In the genomic region with DNA sequence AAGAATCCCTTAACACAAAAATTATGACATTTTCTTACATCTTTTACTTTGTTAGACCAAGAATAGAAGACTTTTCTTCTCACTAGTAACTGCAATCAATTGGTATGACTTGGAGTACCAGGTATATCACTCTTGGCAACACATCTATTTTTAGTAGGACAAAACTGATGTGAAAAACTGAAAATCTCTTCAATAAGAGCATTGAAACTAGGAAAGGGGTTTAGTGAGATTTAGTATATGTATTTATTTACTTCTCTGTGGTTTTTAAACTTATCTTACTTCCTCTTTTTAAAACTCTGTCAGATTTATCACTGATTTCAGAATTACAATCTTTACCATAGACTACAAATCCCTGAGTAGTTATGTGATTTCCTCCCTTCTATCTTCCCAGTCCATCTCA, we compare ENCODE assay signal across 20 cellular contexts.
DNase-seq lines count a peak whose midpoint lies in the region; ATAC-seq and TF ChIP-seq lines count a peak whose summit lies in the region.
"Had no signal": no experiment of that assay in that cellular context is flagged by ENCODE, and none has a peak within 500 bp of the region (broad histone marks: within the 10 kb centered on the region; RNA-seq: fewer than 3 reads in every experiment).

No MANE protein-coding gene starts in this region.

- H3K4me2 ChIP-seq in OCI-LY3 (ENCODE audit: low read length): peak overlapping the region; percentile 34; the same call in 1 of the 2 replicates

- DNase-seq in activated CD4-positive, alpha-beta T cell treated with anti-CD3 and anti-CD28 coated beads, Interleukin-2, amount 50 U/mL, for 1 hour: no peak
- DNase-seq in sigmoid colon: no peak
- DNase-seq in activated T-cell treated with anti-CD3 and anti-CD28 coated beads, Interleukin-2, amount 50 U/mL, for 4 hours: no peak
- DNase-seq: activated CD4-positive, alpha-beta T cell treated with anti-CD3 and anti-CD28 coated beads, Interleukin-2, amount 10 ng/mL, durations not matched to agents 7 days and 5 days; activated naive CD4-positive, alpha-beta T cell; central memory CD4-positive, alpha-beta T cell; DND-41; glutamatergic neuron; GOT3; mucosa of descending colon; NCI-H2081; NCI-H526; Right ventricle myocardium superior; stimulated activated CD4-positive, alpha-beta T cell treated with anti-CD3 and anti-CD28 coated beads, Interleukin-12 subunit alpha, Interleukin-12 subunit beta, amount 100 ng/mL, for 4 hours; T-cell had no signal

- no peak for TF ChIP-seq CTCF in OCI-LY3 (IDR thresholded peaks at IDR 0.05; ENCODE audit: low read depth, low read length)
- TF ChIP-seq CTCF in sigmoid colon (IDR thresholded peaks at IDR 0.05): no peak

- H3K4me1 Mint-ChIP-seq in activated T-cell treated with anti-CD3 and anti-CD28 coated beads, Interleukin-2, amount 50 U/mL, for 4 hours (ENCODE audit: low read depth): no peaks in the 10 kb centered on the region
- H3K4me1 Mint-ChIP-seq: activated CD4-positive, alpha-beta T cell treated with anti-CD3 and anti-CD28 coated beads, Interleukin-2, amount 10 ng/mL, durations not matched to agents 7 days and 5 days; T-cell had no signal

- H4K20me1 ChIP-seq in OCI-LY3 (ENCODE audit: insufficient read depth, low read length): 0 out of 2 replicates have a peak, but pooled peaks cover 3% of the 10 kb centered on the region

- H3K27ac ChIP-seq in OCI-LY3 (ENCODE audit: low read length) (no peak overlapping the region), sigmoid colon (no peak overlapping the region)

- H3K4me3 Mint-ChIP-seq in activated T-cell treated with anti-CD3 and anti-CD28 coated beads, Interleukin-2, amount 50 U/mL, for 4 hours: no peak overlapping the region
- H3K4me3 Mint-ChIP-seq: activated CD4-positive, alpha-beta T cell treated with anti-CD3 and anti-CD28 coated beads, Interleukin-2, amount 10 ng/mL, durations not matched to agents 7 days and 5 days; T-cell had no signal

- no peak overlapping the region for H2AFZ ChIP-seq in OCI-LY3 (ENCODE audit: low read depth, low read length)

- H3K9me3 Mint-ChIP-seq in activated T-cell treated with anti-CD3 and anti-CD28 coated beads, Interleukin-2, amount 50 U/mL, for 4 hours: peaks cover 17% of the 10 kb centered on the region

- TF ChIP-seq EP300 in sigmoid colon (IDR thresholded peaks at IDR 0.05): no peak

- H3K27me3 ChIP-seq in OCI-LY3 (ENCODE audit: low read depth, low read length): peaks cover 14% of the 10 kb centered on the region
- H3K27me3 ChIP-seq in sigmoid colon: no peaks in the 10 kb centered on the region

- no peak overlapping the region for H3K9ac ChIP-seq in OCI-LY3 (ENCODE audit: low read length)

- no peaks in the 10 kb centered on the region for H3K79me2 ChIP-seq in OCI-LY3 (ENCODE audit: low read length)

- no peaks in the 10 kb centered on the region for H3K36me3 ChIP-seq in OCI-LY3 (replicated peaks; ENCODE audit: low read depth, low read length)
- H3K36me3 ChIP-seq in sigmoid colon: no peaks in the 10 kb centered on the region

- peak; percentile 79 for ATAC-seq in GM18858 (IDR thresholded peaks at IDR 0.05; ENCODE audit: unreplicated experiment)
- peak; percentile 75 for ATAC-seq in GM21423 (IDR thresholded peaks at IDR 0.05; ENCODE audit: unreplicated experiment)
- peak; percentile 66 for ATAC-seq in HG03064 (IDR thresholded peaks at IDR 0.05; ENCODE audit: low read depth, unreplicated experiment)
- ATAC-seq in GM18907 (IDR thresholded peaks at IDR 0.05; ENCODE audit: unreplicated experiment): no peak
- ATAC-seq in activated T-cell treated with anti-CD3 and anti-CD28 coated beads, Interleukin-2, amount 50 U/mL, for 4 hours: no peak
- ATAC-seq: mucosa of descending colon, T-cell had no signal

- H3K9me3 ChIP-seq in OCI-LY3 (ENCODE audit: insufficient read depth, low read length): no peaks in the 10 kb centered on the region
- peaks cover 0 to 3% (median 0%) of the 10 kb centered on the region in 4 donors for H3K9me3 ChIP-seq in sigmoid colon
- H3K9me3 ChIP-seq: mucosa of descending colon had no signal

- H3K4me1 ChIP-seq in OCI-LY3 (ENCODE audit: low read length) (peaks cover 12% of the 10 kb centered on the region), sigmoid colon (no peaks in the 10 kb centered on the region)

- no peaks in the 10 kb centered on the region for H3K27me3 Mint-ChIP-seq in activated T-cell treated with anti-CD3 and anti-CD28 coated beads, Interleukin-2, amount 50 U/mL, for 4 hours (ENCODE audit: low read depth)
- H3K27me3 Mint-ChIP-seq: activated CD4-positive, alpha-beta T cell treated with anti-CD3 and anti-CD28 coated beads, Interleukin-2, amount 10 ng/mL, durations not matched to agents 7 days and 5 days; T-cell had no signal

- no peaks in the 10 kb centered on the region for H3K36me3 Mint-ChIP-seq in activated T-cell treated with anti-CD3 and anti-CD28 coated beads, Interleukin-2, amount 50 U/mL, for 4 hours (ENCODE audit: insufficient read depth)
- H3K36me3 Mint-ChIP-seq: T-cell had no signal

- TF ChIP-seq POLR2A in sigmoid colon (IDR thresholded peaks at IDR 0.05): no peak

- intact Hi-C loops in sigmoid colon (cut with DNase I): no loop called here

- H3K4me3 ChIP-seq in OCI-LY3 (ENCODE audit: low read length) (no peak overlapping the region), sigmoid colon (no peak overlapping the region)
- H3K4me3 ChIP-seq: mucosa of descending colon had no signal

Comparison
In these comparisons a context has a peak if more than half of its experiments do, and no peak if none do; other contexts are left out.
1. ATAC-seq: peak in GM18858 (single experiment), GM21423 (single experiment) and HG03064 (single experiment); none in GM18907 (single experiment) and activated T-cell treated with anti-CD3 and anti-CD28 coated beads, Interleukin-2, amount 50 U/mL, for 4 hours (0 of 2).